In genomic region chr10:70410608-70411007, GRCh38 we compare ENCODE assay signal across 20 cellular contexts. TPM values are rescaled to one million over a fixed set of nuclear protein-coding genes. Genes with fewer than 3 reads are reported as not detected.
DNase-seq lines count a peak whose midpoint lies in the region; ATAC-seq and TF ChIP-seq lines count a peak whose summit lies in the region.
"Had no signal": no experiment of that assay in that cellular context is flagged by ENCODE, and none has a peak within 500 bp of the region (broad histone marks: within the 10 kb centered on the region; RNA-seq: fewer than 3 reads in every experiment).

No MANE protein-coding gene starts in this region.

- H3K4me3 ChIP-seq in Loucy (ENCODE audit: low read length, poor library complexity, severe bottlenecking) (no peak overlapping the region), fibroblast of the aortic adventitia (ENCODE audit: low read depth, low read length) (no peak overlapping the region), stomach smooth muscle (ENCODE audit: low read length in 2 of 2) (no peak overlapping the region)
- H3K4me3 ChIP-seq in CD8-positive, alpha-beta memory T cell (ENCODE audit: low read length) = no peak overlapping the region
- H3K4me3 ChIP-seq: BLaER1 had no signal

- H3K27me3 ChIP-seq in Loucy (ENCODE audit: insufficient read depth, low read length, poor library complexity, severe bottlenecking) (no peaks in the 10 kb centered on the region), stomach smooth muscle (ENCODE audit: control insufficient read depth in 1 of 2, insufficient read depth in 2 of 2, low read length in 2 of 2) (no peaks in the 10 kb centered on the region), foreskin keratinocyte (no peaks in the 10 kb centered on the region)
- no peaks in the 10 kb centered on the region for H3K27me3 ChIP-seq in CD8-positive, alpha-beta memory T cell (ENCODE audit: insufficient read depth, low read length, poor library complexity, severe bottlenecking)
- H3K27me3 ChIP-seq: BLaER1 had no signal

- no peaks in the 10 kb centered on the region for H3F3A ChIP-seq in Loucy (ENCODE audit: low read depth)

- H3K4me2 ChIP-seq in Loucy (ENCODE audit: low read depth, low read length, poor library complexity, severe bottlenecking) = peak overlapping the region; percentile 36

- POLR2A ChIA-PET in GM10248 (lab: Yijun Ruan, JAX) = no interaction called here
- POLR2A ChIA-PET in CD8-positive, alpha-beta memory T cell (lab: Charles Lee) = no interaction called here

- ATAC-seq in activated T-cell treated with anti-CD3 and anti-CD28 coated beads, Interleukin-2, amount 50 U/mL, for 72 hours (replicated peaks in 1 of 2) = no peak
- ATAC-seq in foreskin keratinocyte = no peak
- ATAC-seq: HCT116 had no signal

- H3K4me3 Mint-ChIP-seq in activated T-cell treated with anti-CD3 and anti-CD28 coated beads, Interleukin-2, amount 50 U/mL, for 72 hours = no peak overlapping the region
- peak overlapping the region in 1 of 7 donors; percentile 6 for H3K4me3 Mint-ChIP-seq in CD8-positive, alpha-beta memory T cell

- H3K4me1 ChIP-seq in Loucy (ENCODE audit: insufficient read depth, low read length, poor library complexity, severe bottlenecking) = peaks cover 44% of the 10 kb centered on the region
- H3K4me1 ChIP-seq in stomach smooth muscle (ENCODE audit: control insufficient read depth, insufficient read depth, low read length) = peaks cover 34% of the 10 kb centered on the region
- H3K4me1 ChIP-seq in foreskin keratinocyte = peaks cover 11% of the 10 kb centered on the region
- H3K4me1 ChIP-seq in CD8-positive, alpha-beta memory T cell (ENCODE audit: insufficient read depth, low read length) = peaks cover 32% of the 10 kb centered on the region

- peak overlapping the region; percentile 29 for H3K27ac Mint-ChIP-seq in activated T-cell treated with anti-CD3 and anti-CD28 coated beads, Interleukin-2, amount 50 U/mL, for 72 hours
- peak overlapping the region in 1 of 8 donors; percentile 49 for H3K27ac Mint-ChIP-seq in CD8-positive, alpha-beta memory T cell

- no peak for DNase-seq in activated T-cell treated with anti-CD3 and anti-CD28 coated beads, Interleukin-2, amount 50 U/mL, for 72 hours
- no peak for DNase-seq in activated T-cell treated with anti-CD3 and anti-CD28 coated beads, Interleukin-2, amount 50 U/mL, for 48 hours
- DNase-seq in fibroblast of the aortic adventitia (ENCODE audit: low read depth) = peak; percentile 49
- no peak for DNase-seq in GM10248 (ENCODE audit: extremely low spot score)
- DNase-seq in foreskin keratinocyte = no peak
- DNase-seq in CD8-positive, alpha-beta memory T cell = no peak
- DNase-seq: 8988T, DMS 273 treated with DMSO at 0.1 percent for 48 hours, EL, KG1, NCI-H1436, NCI-H2029 treated with DMSO at 0.1 percent for 48 hours, NCI-H748 treated with DMSO at 0.1 percent for 48 hours, RPMI8226 had no signal

- CTCF ChIA-PET in GM10248 (lab: Yijun Ruan, JAX) = no interaction called here
- CTCF ChIA-PET in CD8-positive, alpha-beta memory T cell (lab: Charles Lee) = no interaction called here

- peaks cover 77% of the 10 kb centered on the region for H4K20me1 ChIP-seq in Loucy (ENCODE audit: insufficient read depth, low read length, poor library complexity, severe bottlenecking)

- no peaks in the 10 kb centered on the region for H3K9me3 Mint-ChIP-seq in activated T-cell treated with anti-CD3 and anti-CD28 coated beads, Interleukin-2, amount 50 U/mL, for 72 hours
- no peaks in the 10 kb centered on the region for H3K9me3 Mint-ChIP-seq in CD8-positive, alpha-beta memory T cell

- no peaks in the 10 kb centered on the region for H3K27me3 Mint-ChIP-seq in activated T-cell treated with anti-CD3 and anti-CD28 coated beads, Interleukin-2, amount 50 U/mL, for 72 hours (ENCODE audit: low read depth)
- no peaks in the 10 kb centered on the region for H3K27me3 Mint-ChIP-seq in CD8-positive, alpha-beta memory T cell

- peaks cover 88% of the 10 kb centered on the region for H3K79me2 ChIP-seq in Loucy (ENCODE audit: insufficient read depth, low read length)

- no peak overlapping the region for H2AFZ ChIP-seq in Loucy (ENCODE audit: low read length)

- H3K36me3 ChIP-seq in Loucy (ENCODE audit: insufficient read depth, low read length) (no peaks in the 10 kb centered on the region), stomach smooth muscle (ENCODE audit: control insufficient read depth in 2 of 2, insufficient read depth in 2 of 2, low read length in 2 of 2) (no peaks in the 10 kb centered on the region)
- no peaks in the 10 kb centered on the region for H3K36me3 ChIP-seq in CD8-positive, alpha-beta memory T cell (ENCODE audit: insufficient read depth, low read length)

- H3K9me3 ChIP-seq in Loucy (ENCODE audit: insufficient read depth, low read depth, low read length) (no peaks in the 10 kb centered on the region), stomach smooth muscle (ENCODE audit: control insufficient read depth in 2 of 2, low read length in 2 of 2) (no peaks in the 10 kb centered on the region)
- no peaks in the 10 kb centered on the region for H3K9me3 ChIP-seq in CD8-positive, alpha-beta memory T cell (ENCODE audit: low read length)
- H3K9me3 ChIP-seq: BLaER1 had no signal

- peaks cover 0 to 18% of the 10 kb centered on the region in 2 donors for H3K36me3 Mint-ChIP-seq in activated T-cell treated with anti-CD3 and anti-CD28 coated beads, Interleukin-2, amount 50 U/mL, for 72 hours (ENCODE audit: insufficient read depth in 2 of 2)
- H3K36me3 Mint-ChIP-seq in CD8-positive, alpha-beta memory T cell = peaks cover 0 to 37% (median 16%) of the 10 kb centered on the region in 3 donors

- H3K4me1 Mint-ChIP-seq in activated T-cell treated with anti-CD3 and anti-CD28 coated beads, Interleukin-2, amount 50 U/mL, for 72 hours (ENCODE audit: low read depth) = peaks cover 56% of the 10 kb centered on the region
- H3K4me1 Mint-ChIP-seq in CD8-positive, alpha-beta memory T cell = peaks cover 70 to 81% (median 79%) of the 10 kb centered on the region in 3 donors

- H3K27ac ChIP-seq in stomach smooth muscle (ENCODE audit: low read length) (peak overlapping the region; percentile 42), foreskin keratinocyte (no peak overlapping the region)
- H3K27ac ChIP-seq in CD8-positive, alpha-beta memory T cell (ENCODE audit: low read depth, low read length) = no peak overlapping the region
- H3K27ac ChIP-seq: BLaER1 had no signal

- TF ChIP-seq CTCF in Loucy (conservative IDR thresholded peaks at IDR 0.05; ENCODE audit: low read length) (no peak), fibroblast of the aortic adventitia (IDR thresholded peaks at IDR 0.05; ENCODE audit: insufficient read depth, low read length) (no peak), GM10248 (IDR thresholded peaks at IDR 0.05; ENCODE audit: control extremely low read depth, extremely low read depth, low read depth, missing control alignments) (no peak), foreskin keratinocyte (conservative IDR thresholded peaks at IDR 0.05) (no peak)

- H3K9ac ChIP-seq in Loucy (ENCODE audit: low read depth, low read length, poor library complexity, severe bottlenecking) = no peak overlapping the region
- H3K9ac ChIP-seq in stomach smooth muscle (ENCODE audit: low read length in 2 of 2) = no peak overlapping the region
- H3K9ac ChIP-seq: BLaER1 had no signal

- H3K9me2 ChIP-seq in Loucy (replicated peaks; ENCODE audit: low read depth, low read length) = no peaks in the 10 kb centered on the region

RNA-seq across cellular contexts. Expression of gene EIF4EBP2, which starts 6.7 kb away (rescaled TPM):
- 10 to 100 TPM; 23.6 to 24.3 TPM for total RNA-seq in activated T-cell treated with anti-CD3 and anti-CD28 coated beads, Interleukin-2, amount 50 U/mL, for 72 hours
- total RNA-seq in fibroblast of the aortic adventitia (ENCODE audit: low replicate concordance) = 54.2 and 60.2 TPM in 2 replicates
- total RNA-seq in foreskin keratinocyte = 23.4 and 27.5 TPM in 2 replicates
- 7.2 and 10.0 TPM in 2 replicates for polyA plus RNA-seq in foreskin keratinocyte
- total RNA-seq in CD8-positive, alpha-beta memory T cell = 10 to 100 TPM; 44.4 to 45.8 TPM
- 61.9 TPM for polyA plus RNA-seq in CD8-positive, alpha-beta memory T cell

RNA-seq across cellular contexts. Expression of gene LRRC20, which starts 28.2 kb away (rescaled TPM):
- 1 to 10 TPM; 3.6 to 5.8 TPM for total RNA-seq in activated T-cell treated with anti-CD3 and anti-CD28 coated beads, Interleukin-2, amount 50 U/mL, for 72 hours
- 3.7 and 8.6 TPM in 2 replicates for total RNA-seq in fibroblast of the aortic adventitia (ENCODE audit: low replicate concordance)
- total RNA-seq in foreskin keratinocyte = 8.5 and 12.7 TPM in 2 replicates
- polyA plus RNA-seq in foreskin keratinocyte = 7.9 and 10.5 TPM in 2 replicates
- 10 to 100 TPM; 12.1 to 12.8 TPM for total RNA-seq in CD8-positive, alpha-beta memory T cell
- polyA plus RNA-seq in CD8-positive, alpha-beta memory T cell = 2.8 TPM

RNA-seq across cellular contexts. Expression of gene NODAL, which starts 30.9 kb away (rescaled TPM):
- total RNA-seq in activated T-cell treated with anti-CD3 and anti-CD28 coated beads, Interleukin-2, amount 50 U/mL, for 72 hours = not detected
- total RNA-seq in fibroblast of the aortic adventitia (ENCODE audit: low replicate concordance) = not detected in 2 replicates
- 0.14 TPM in 2 replicates for total RNA-seq in foreskin keratinocyte
- polyA plus RNA-seq in foreskin keratinocyte = 0.12 and 0.29 TPM in 2 replicates
- total RNA-seq in CD8-positive, alpha-beta memory T cell = not detected
- 0.43 TPM for polyA plus RNA-seq in CD8-positive, alpha-beta memory T cell
- total RNA-seq: M059J, NCI-H460 had no signal
